Comparison of ENCODE assay signal across 17 cellular contexts in genomic region chr13:103222683-103223082, GRCh38.
DNase-seq lines count a peak whose midpoint lies in the region; FAIRE-seq and TF ChIP-seq lines count a peak whose summit lies in the region.
"Had no signal": no experiment of that assay in that cellular context is flagged by ENCODE, and none has a peak within 500 bp of the region (broad histone marks: within the 10 kb centered on the region; RNA-seq: fewer than 3 reads in every experiment).

No MANE protein-coding gene starts in this region.

- TF ChIP-seq CTCF in bronchial epithelial cell (IDR thresholded peaks at IDR 0.05; ENCODE audit: insufficient read depth, low read length, severe bottlenecking) (no peak), fibroblast of mammary gland (conservative IDR thresholded peaks at IDR 0.05; ENCODE audit: control insufficient read depth, insufficient read depth, low read depth, low read length) (no peak)

- DNase-seq in NCI-H2171 treated with DMSO at 0.1 percent for 48 hours (lab: John Stamatoyannopoulos, UW), result peak; percentile 13
- no peak for DNase-seq in NCI-H2171 (lab: John Stamatoyannopoulos, UW)
- DNase-seq in HPDE6-E6E7 (ENCODE audit: extremely low spot score), result peak; percentile 15
- peak; percentile 97 for DNase-seq in bronchial epithelial cell (ENCODE audit: low read depth)
- peak; percentile 23 for DNase-seq in fibroblast of mammary gland (ENCODE audit: low read depth)
- DNase-seq in foreskin melanocyte, result no peak
- no peak for DNase-seq in NCI-H524 (lab: John Stamatoyannopoulos, UW)
- no peak for DNase-seq in GDM1 (lab: John Stamatoyannopoulos, UW)
- DNase-seq: 8988T; CD4-positive, alpha-beta memory T cell; DMS79 treated with DMSO at 0.1 percent for 48 hours; EL; HCEC 1CT had no signal

- peak; percentile 96 for FAIRE-seq in bronchial epithelial cell (lab: Jason Lieb, UNC)
- FAIRE-seq: GM12891, H54 had no signal

- H3K27me3 ChIP-seq in bronchial epithelial cell (ENCODE audit: control insufficient read depth, insufficient read depth, low read length), result no peaks in the 10 kb centered on the region
- H3K27me3 ChIP-seq: BLaER1 had no signal

- no peaks in the 10 kb centered on the region for H3K36me3 ChIP-seq in bronchial epithelial cell (ENCODE audit: control insufficient read depth, insufficient read depth, low read length)
- H3K36me3 ChIP-seq: BLaER1 had no signal

- H3K4me3 ChIP-seq in bronchial epithelial cell (ENCODE audit: low read depth, low read length), result no peak overlapping the region
- H3K4me3 ChIP-seq in fibroblast of mammary gland (ENCODE audit: control insufficient read depth, low read depth, low read length), result no peak overlapping the region
- H3K4me3 ChIP-seq: BLaER1, GM23338 had no signal

Comparison
In these comparisons a context has a peak if more than half of its experiments do, and no peak if none do; other contexts are left out.
1. DNase-seq: peak in NCI-H2171 treated with DMSO at 0.1 percent for 48 hours (single experiment), HPDE6-E6E7 (single experiment), bronchial epithelial cell (single experiment) and fibroblast of mammary gland (single experiment); none in NCI-H2171 (single experiment), foreskin melanocyte (single experiment), NCI-H524 (0 of 2) and GDM1 (single experiment).